12 cellular contexts compared by ENCODE assay signal in the genomic region with DNA sequence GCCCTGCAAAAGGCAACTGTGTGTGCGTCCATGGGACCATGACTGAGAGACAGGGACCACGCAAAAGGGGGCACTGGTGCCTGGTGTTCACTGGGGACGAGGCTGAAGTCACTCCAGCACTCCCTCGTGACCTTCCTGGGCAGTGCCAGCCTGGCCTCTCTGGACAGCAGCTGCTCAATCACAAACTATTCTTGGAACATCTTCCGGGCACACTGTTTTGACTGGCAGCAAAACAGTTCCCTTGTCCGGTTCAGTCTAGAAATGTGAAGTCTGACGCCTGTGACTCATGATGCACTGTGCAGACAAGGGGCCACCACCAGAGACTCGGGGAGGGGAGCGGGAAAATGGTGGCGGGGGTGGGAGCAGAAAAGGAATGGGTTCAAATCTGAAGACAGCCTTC. TPM values are rescaled to one million over a fixed set of nuclear protein-coding genes. Genes with fewer than 3 reads are reported as not detected.
DNase-seq lines count a peak whose midpoint lies in the region; ATAC-seq lines count a peak whose summit lies in the region.
"Had no signal": no experiment of that assay in that cellular context is flagged by ENCODE, and none has a peak within 500 bp of the region (broad histone marks: within the 10 kb centered on the region; RNA-seq: fewer than 3 reads in every experiment).

No MANE protein-coding gene starts in this region.

- ATAC-seq in Right ventricle myocardium superior (ENCODE audit: poor library complexity) (peak; percentile 81), HG02610 (IDR thresholded peaks at IDR 0.05; ENCODE audit: unreplicated experiment) (no peak)
- ATAC-seq in activated T-helper 17 cell treated with anti-CD3 and anti-CD28 coated beads, Interleukin-2, amount 50 U/mL, for 72 hours (replicated peaks): no peak
- ATAC-seq in activated CD4-positive, CD25-positive, alpha-beta regulatory T cell treated with anti-CD3 and anti-CD28 coated beads, Interleukin-2, amount 50 U/mL, for 24 hours: no peak
- no peak for ATAC-seq in stimulated activated naive CD8-positive, alpha-beta T cell treated with anti-CD3 and anti-CD28 coated beads, Interleukin-15, Interleukin-2, amounts not matched to agents 100 U/mL and 50 U/mL, for 24 hours

- H3K4me1 Mint-ChIP-seq in activated T-helper 17 cell treated with anti-CD3 and anti-CD28 coated beads, Interleukin-2, amount 50 U/mL, for 72 hours: peaks cover 16% of the 10 kb centered on the region

- DNase-seq in AG20443 (ENCODE audit: low spot score) (peak; percentile 37), Right ventricle myocardium superior (peak; percentile 81), pulmonary artery endothelial cell (ENCODE audit: low read depth, low spot score) (peak; percentile 62)
- DNase-seq in stimulated activated naive CD8-positive, alpha-beta T cell treated with anti-CD3 and anti-CD28 coated beads, Interleukin-15, Interleukin-2, amounts not matched to agents 100 U/mL and 50 U/mL, for 24 hours: no peak
- DNase-seq: KG1, NCI-H774, T1000 had no signal

- intact Hi-C loops in Right ventricle myocardium superior (cut with DNase I): no loop called here

- no peak overlapping the region for H3K27ac Mint-ChIP-seq in activated T-helper 17 cell treated with anti-CD3 and anti-CD28 coated beads, Interleukin-2, amount 50 U/mL, for 72 hours

- H3K27me3 Mint-ChIP-seq in activated T-helper 17 cell treated with anti-CD3 and anti-CD28 coated beads, Interleukin-2, amount 50 U/mL, for 72 hours: no peaks in the 10 kb centered on the region

- H3K9me3 Mint-ChIP-seq in activated T-helper 17 cell treated with anti-CD3 and anti-CD28 coated beads, Interleukin-2, amount 50 U/mL, for 72 hours: no peaks in the 10 kb centered on the region

- no peaks in the 10 kb centered on the region for H3K36me3 Mint-ChIP-seq in activated T-helper 17 cell treated with anti-CD3 and anti-CD28 coated beads, Interleukin-2, amount 50 U/mL, for 72 hours (ENCODE audit: low read depth)

- peak overlapping the region; percentile 100 for H3K27ac ChIP-seq in angular gyrus (ENCODE audit: low read depth, low read length)
- H3K27ac ChIP-seq: epithelial cell of prostate had no signal

- H3K4me3 Mint-ChIP-seq in activated T-helper 17 cell treated with anti-CD3 and anti-CD28 coated beads, Interleukin-2, amount 50 U/mL, for 72 hours: no peak overlapping the region

RNA-seq across cellular contexts. Expression of a gene that starts 20.8 kb away (rescaled TPM):
- total RNA-seq in Right ventricle myocardium superior (23.4 TPM), pulmonary artery endothelial cell (10.0 and 16.2 TPM in 2 replicates)
- 10 to 100 TPM; 23.5 to 31.4 TPM for total RNA-seq in activated T-helper 17 cell treated with anti-CD3 and anti-CD28 coated beads, Interleukin-2, amount 50 U/mL, for 72 hours

RNA-seq across cellular contexts. Expression of a gene that starts 42.3 kb away (rescaled TPM):
- total RNA-seq in Right ventricle myocardium superior (1.9 TPM), pulmonary artery endothelial cell (5.3 and 5.5 TPM in 2 replicates)
- 10 to 100 TPM; 12.3 to 12.6 TPM for total RNA-seq in activated T-helper 17 cell treated with anti-CD3 and anti-CD28 coated beads, Interleukin-2, amount 50 U/mL, for 72 hours

RNA-seq across cellular contexts. Expression of a gene that starts 54.8 kb away (rescaled TPM):
- total RNA-seq in Right ventricle myocardium superior (92.4 TPM), pulmonary artery endothelial cell (9.4 and 9.8 TPM in 2 replicates)
- 1 to 10 TPM; 3.2 to 3.5 TPM for total RNA-seq in activated T-helper 17 cell treated with anti-CD3 and anti-CD28 coated beads, Interleukin-2, amount 50 U/mL, for 72 hours
